Comparison of ENCODE assay signal across 1 cellular context in the genomic region with DNA sequence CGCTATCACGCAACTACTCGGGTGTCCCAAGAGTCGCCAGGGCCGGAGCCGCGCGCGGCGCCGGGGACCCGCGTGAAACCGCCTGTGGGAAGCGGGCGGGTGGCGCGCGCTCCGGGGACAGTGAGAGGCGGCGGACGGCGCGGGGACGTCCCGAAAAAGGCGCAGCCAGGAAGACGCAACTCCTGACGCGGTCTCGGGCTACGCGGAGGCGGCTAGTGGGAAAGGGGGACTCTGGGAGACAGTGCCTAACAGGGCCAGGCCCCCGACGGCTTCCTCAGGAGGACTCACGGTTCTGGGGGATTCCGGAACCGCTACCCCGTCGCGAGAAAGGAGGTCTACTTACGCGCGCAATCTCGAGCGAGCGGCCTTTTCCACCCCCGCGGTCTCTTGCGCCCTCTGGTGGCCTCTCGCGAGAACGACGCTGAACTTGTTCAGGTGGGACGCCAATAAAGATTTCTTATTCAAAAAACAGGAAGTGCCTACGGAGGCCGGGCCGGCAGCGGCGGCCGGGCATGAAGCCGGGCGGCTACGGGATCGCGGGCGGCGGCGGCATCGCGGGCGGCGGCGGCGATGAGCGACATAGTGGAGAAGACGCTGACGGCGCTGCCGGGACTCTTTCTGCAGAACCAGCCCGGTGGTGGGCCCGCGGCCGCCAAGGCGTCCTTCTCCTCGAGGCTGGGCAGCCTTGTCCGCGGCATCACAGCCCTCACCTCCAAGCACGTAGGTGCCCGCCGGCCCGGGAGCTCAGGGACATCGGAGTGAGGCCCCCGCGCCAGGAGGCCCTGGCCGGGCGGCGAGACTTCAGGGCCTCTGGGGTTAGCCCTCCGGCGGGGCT.
TF ChIP-seq lines count a peak whose summit lies in the region.

A gene (plus strand): TSS at position 475 of the 835 bp plus-strand sequence. CDS start 96 bp downstream, at position 571.

TF ChIP-seq in HepG2, 621 proteins besides CTCF, POLR2A, EP300 and RAD21 (continued from another document and continues in another):
- no peak for TF ChIP-seq SYNCRIP (IDR thresholded peaks at IDR 0.05; ENCODE audit: insufficient read depth, low read depth, low read length)
- TF ChIP-seq ZNF468 (CRISPR knock-in tag; IDR thresholded peaks at IDR 0.05): no peak
- no peak; the same call in 1 of the 2 replicates for TF ChIP-seq ZSCAN20 (CRISPR knock-in tag; IDR thresholded peaks at IDR 0.05; ENCODE audit: borderline replicate concordance)
- 0 out of 2 replicates have a peak, but pooled peaks have one; percentile 36 for TF ChIP-seq ZNF747 (CRISPR knock-in tag; IDR thresholded peaks at IDR 0.05; ENCODE audit: borderline replicate concordance)
- TF ChIP-seq PHF8 (CRISPR knock-in tag; IDR thresholded peaks at IDR 0.05): peak; percentile 73
- no peak; the same call in 1 of the 2 replicates for TF ChIP-seq TARDBP (CRISPR knock-in tag; IDR thresholded peaks at IDR 0.05)
- TF ChIP-seq, protein P1, sequence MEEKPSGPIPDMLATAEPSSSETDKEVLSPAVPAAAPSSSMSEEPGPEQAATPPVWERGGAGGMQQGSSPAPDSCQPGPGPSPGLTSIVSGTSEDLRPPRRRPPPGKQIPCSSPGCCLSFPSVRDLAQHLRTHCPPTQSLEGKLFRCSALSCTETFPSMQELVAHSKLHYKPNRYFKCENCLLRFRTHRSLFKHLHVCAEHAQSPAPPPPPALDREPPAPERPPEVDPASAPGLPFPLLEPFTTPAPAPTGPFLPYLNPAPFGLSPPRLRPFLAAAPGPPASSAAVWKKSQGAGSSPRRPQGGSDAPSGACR (CRISPR knock-in tag; IDR thresholded peaks at IDR 0.05): peak; percentile 26; the same call in 1 of the 2 replicates
- no peak for TF ChIP-seq ZNF724P (CRISPR knock-in tag; IDR thresholded peaks at IDR 0.05; ENCODE audit: borderline replicate concordance)
- TF ChIP-seq, protein P2, sequence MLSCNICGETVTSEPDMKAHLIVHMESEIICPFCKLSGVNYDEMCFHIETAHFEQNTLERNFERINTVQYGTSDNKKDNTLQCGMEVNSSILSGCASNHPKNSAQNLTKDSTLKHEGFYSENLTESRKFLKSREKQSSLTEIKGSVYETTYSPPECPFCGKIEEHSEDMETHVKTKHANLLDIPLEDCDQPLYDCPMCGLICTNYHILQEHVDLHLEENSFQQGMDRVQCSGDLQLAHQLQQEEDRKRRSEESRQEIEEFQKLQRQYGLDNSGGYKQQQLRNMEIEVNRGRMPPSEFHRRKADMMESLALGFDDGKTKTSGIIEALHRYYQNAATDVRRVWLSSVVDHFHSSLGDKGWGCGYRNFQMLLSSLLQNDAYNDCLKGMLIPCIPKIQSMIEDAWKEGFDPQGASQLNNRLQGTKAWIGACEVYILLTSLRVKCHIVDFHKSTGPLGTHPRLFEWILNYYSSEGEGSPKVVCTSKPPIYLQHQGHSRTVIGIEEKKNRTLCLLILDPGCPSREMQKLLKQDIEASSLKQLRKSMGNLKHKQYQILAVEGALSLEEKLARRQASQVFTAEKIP (CRISPR knock-in tag; IDR thresholded peaks at IDR 0.05; ENCODE audit: borderline replicate concordance): no peak
- TF ChIP-seq MTA3 (CRISPR knock-in tag; IDR thresholded peaks at IDR 0.05): no peak
- TF ChIP-seq, protein P3, sequence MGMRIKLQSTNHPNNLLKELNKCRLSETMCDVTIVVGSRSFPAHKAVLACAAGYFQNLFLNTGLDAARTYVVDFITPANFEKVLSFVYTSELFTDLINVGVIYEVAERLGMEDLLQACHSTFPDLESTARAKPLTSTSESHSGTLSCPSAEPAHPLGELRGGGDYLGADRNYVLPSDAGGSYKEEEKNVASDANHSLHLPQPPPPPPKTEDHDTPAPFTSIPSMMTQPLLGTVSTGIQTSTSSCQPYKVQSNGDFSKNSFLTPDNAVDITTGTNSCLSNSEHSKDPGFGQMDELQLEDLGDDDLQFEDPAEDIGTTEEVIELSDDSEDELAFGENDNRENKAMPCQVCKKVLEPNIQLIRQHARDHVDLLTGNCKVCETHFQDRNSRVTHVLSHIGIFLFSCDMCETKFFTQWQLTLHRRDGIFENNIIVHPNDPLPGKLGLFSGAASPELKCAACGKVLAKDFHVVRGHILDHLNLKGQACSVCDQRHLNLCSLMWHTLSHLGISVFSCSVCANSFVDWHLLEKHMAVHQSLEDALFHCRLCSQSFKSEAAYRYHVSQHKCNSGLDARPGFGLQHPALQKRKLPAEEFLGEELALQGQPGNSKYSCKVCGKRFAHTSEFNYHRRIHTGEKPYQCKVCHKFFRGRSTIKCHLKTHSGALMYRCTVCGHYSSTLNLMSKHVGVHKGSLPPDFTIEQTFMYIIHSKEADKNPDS (CRISPR knock-in tag; IDR thresholded peaks at IDR 0.05): no peak
- TF ChIP-seq KAT8 (CRISPR knock-in tag; IDR thresholded peaks at IDR 0.05): peak; percentile 90
- TF ChIP-seq, protein P4, sequence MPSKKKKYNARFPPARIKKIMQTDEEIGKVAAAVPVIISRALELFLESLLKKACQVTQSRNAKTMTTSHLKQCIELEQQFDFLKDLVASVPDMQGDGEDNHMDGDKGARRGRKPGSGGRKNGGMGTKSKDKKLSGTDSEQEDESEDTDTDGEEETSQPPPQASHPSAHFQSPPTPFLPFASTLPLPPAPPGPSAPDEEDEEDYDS (CRISPR knock-in tag; IDR thresholded peaks at IDR 0.05): peak; percentile 24; the same call in 1 of the 2 replicates
- no peak for TF ChIP-seq FOXP1 (IDR thresholded peaks at IDR 0.05)
- no peak for TF ChIP-seq FOXP1 (CRISPR knock-in tag; IDR thresholded peaks at IDR 0.05)
- TF ChIP-seq, protein P5, sequence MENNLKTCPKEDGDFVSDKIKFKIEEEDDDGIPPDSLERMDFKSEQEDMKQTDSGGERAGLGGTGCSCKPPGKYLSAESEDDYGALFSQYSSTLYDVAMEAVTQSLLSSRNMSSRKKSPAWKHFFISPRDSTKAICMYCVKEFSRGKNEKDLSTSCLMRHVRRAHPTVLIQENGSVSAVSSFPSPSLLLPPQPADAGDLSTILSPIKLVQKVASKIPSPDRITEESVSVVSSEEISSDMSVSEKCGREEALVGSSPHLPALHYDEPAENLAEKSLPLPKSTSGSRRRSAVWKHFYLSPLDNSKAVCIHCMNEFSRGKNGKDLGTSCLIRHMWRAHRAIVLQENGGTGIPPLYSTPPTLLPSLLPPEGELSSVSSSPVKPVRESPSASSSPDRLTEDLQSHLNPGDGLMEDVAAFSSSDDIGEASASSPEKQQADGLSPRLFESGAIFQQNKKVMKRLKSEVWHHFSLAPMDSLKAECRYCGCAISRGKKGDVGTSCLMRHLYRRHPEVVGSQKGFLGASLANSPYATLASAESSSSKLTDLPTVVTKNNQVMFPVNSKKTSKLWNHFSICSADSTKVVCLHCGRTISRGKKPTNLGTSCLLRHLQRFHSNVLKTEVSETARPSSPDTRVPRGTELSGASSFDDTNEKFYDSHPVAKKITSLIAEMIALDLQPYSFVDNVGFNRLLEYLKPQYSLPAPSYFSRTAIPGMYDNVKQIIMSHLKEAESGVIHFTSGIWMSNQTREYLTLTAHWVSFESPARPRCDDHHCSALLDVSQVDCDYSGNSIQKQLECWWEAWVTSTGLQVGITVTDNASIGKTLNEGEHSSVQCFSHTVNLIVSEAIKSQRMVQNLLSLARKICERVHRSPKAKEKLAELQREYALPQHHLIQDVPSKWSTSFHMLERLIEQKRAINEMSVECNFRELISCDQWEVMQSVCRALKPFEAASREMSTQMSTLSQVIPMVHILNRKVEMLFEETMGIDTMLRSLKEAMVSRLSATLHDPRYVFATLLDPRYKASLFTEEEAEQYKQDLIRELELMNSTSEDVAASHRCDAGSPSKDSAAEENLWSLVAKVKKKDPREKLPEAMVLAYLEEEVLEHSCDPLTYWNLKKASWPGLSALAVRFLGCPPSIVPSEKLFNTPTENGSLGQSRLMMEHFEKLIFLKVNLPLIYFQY (CRISPR knock-in tag; IDR thresholded peaks at IDR 0.05; ENCODE audit: borderline replicate concordance): peak; percentile 66
- TF ChIP-seq ZFP90 (CRISPR knock-in tag; IDR thresholded peaks at IDR 0.05; ENCODE audit: borderline replicate concordance): peak; percentile 60; the same call in 1 of the 2 replicates
- TF ChIP-seq ZNF282 (IDR thresholded peaks at IDR 0.05; ENCODE audit: partially characterized antibody): no peak
- TF ChIP-seq, protein P6, sequence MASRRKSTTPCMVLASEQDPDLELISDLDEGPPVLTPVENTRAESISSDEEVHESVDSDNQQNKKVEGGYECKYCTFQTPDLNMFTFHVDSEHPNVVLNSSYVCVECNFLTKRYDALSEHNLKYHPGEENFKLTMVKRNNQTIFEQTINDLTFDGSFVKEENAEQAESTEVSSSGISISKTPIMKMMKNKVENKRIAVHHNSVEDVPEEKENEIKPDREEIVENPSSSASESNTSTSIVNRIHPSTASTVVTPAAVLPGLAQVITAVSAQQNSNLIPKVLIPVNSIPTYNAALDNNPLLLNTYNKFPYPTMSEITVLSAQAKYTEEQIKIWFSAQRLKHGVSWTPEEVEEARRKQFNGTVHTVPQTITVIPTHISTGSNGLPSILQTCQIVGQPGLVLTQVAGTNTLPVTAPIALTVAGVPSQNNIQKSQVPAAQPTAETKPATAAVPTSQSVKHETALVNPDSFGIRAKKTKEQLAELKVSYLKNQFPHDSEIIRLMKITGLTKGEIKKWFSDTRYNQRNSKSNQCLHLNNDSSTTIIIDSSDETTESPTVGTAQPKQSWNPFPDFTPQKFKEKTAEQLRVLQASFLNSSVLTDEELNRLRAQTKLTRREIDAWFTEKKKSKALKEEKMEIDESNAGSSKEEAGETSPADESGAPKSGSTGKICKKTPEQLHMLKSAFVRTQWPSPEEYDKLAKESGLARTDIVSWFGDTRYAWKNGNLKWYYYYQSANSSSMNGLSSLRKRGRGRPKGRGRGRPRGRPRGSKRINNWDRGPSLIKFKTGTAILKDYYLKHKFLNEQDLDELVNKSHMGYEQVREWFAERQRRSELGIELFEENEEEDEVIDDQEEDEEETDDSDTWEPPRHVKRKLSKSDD (CRISPR knock-in tag; IDR thresholded peaks at IDR 0.05; ENCODE audit: low read depth): peak; percentile 67; the same call in 1 of the 2 replicates
- TF ChIP-seq ZNF446 (CRISPR knock-in tag; IDR thresholded peaks at IDR 0.05): no peak
- TF ChIP-seq GTF2F1 (IDR thresholded peaks at IDR 0.05; ENCODE audit: low read length): no peak
- TF ChIP-seq ZNF549 (CRISPR knock-in tag; IDR thresholded peaks at IDR 0.05): no peak
- TF ChIP-seq MED13 (CRISPR knock-in tag; IDR thresholded peaks at IDR 0.05): no peak
- TF ChIP-seq KLF15 (CRISPR knock-in tag; IDR thresholded peaks at IDR 0.05; ENCODE audit: borderline replicate concordance): peak; percentile 78; the same call in 1 of the 2 replicates
- TF ChIP-seq RNF2 (conservative IDR thresholded peaks at IDR 0.05; ENCODE audit: low read depth): no peak; the same call in 1 of the 2 replicates
- TF ChIP-seq ZNF441 (CRISPR knock-in tag; IDR thresholded peaks at IDR 0.05; ENCODE audit: borderline replicate concordance): 0 out of 2 replicates have a peak, but pooled peaks have one; percentile 18
- TF ChIP-seq NFKB2 (CRISPR knock-in tag; IDR thresholded peaks at IDR 0.05; ENCODE audit: borderline replicate concordance): no peak
- 0 out of 2 replicates have a peak, but pooled peaks have one; percentile 37 for TF ChIP-seq ZBTB7B (CRISPR knock-in tag; IDR thresholded peaks at IDR 0.05)
- peak; percentile 69 for TF ChIP-seq HOXA3 (CRISPR knock-in tag; IDR thresholded peaks at IDR 0.05)
- no peak for TF ChIP-seq SNAI1 (CRISPR knock-in tag; IDR thresholded peaks at IDR 0.05; ENCODE audit: borderline replicate concordance)
- TF ChIP-seq ZBTB38 (CRISPR knock-in tag; IDR thresholded peaks at IDR 0.05): peak; percentile 38
- TF ChIP-seq NFE2L1 (CRISPR knock-in tag; IDR thresholded peaks at IDR 0.05; ENCODE audit: borderline replicate concordance): peak; percentile 21; the same call in 1 of the 2 replicates
- TF ChIP-seq ZMAT3 (CRISPR knock-in tag; conservative IDR thresholded peaks at IDR 0.05): 0 out of 2 replicates have a peak, but pooled peaks have one; percentile 28
- TF ChIP-seq, protein P7, sequence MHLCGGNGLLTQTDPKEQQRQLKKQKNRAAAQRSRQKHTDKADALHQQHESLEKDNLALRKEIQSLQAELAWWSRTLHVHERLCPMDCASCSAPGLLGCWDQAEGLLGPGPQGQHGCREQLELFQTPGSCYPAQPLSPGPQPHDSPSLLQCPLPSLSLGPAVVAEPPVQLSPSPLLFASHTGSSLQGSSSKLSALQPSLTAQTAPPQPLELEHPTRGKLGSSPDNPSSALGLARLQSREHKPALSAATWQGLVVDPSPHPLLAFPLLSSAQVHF (CRISPR knock-in tag; IDR thresholded peaks at IDR 0.05): 0 out of 2 replicates have a peak, but pooled peaks have one; percentile 60
- 0 out of 2 replicates have a peak, but pooled peaks have one; percentile 28 for TF ChIP-seq HHEX (CRISPR knock-in tag; IDR thresholded peaks at IDR 0.05)
- no peak for TF ChIP-seq JUN (CRISPR knock-in tag; IDR thresholded peaks at IDR 0.05)
- TF ChIP-seq THYN1 (CRISPR knock-in tag; IDR thresholded peaks at IDR 0.05; ENCODE audit: borderline replicate concordance, low read depth): no peak
- TF ChIP-seq ZIK1 (CRISPR knock-in tag; IDR thresholded peaks at IDR 0.05; ENCODE audit: borderline replicate concordance, low read depth): no peak; the same call in 1 of the 2 replicates
- no peak; the same call in 1 of the 2 replicates for TF ChIP-seq HMG20A (CRISPR knock-in tag; IDR thresholded peaks at IDR 0.05; ENCODE audit: borderline replicate concordance)
- peak; percentile 94 for TF ChIP-seq ZNF777 (CRISPR knock-in tag; IDR thresholded peaks at IDR 0.05)
- peak; percentile 63; the same call in 1 of the 2 replicates for TF ChIP-seq ZBTB3 (CRISPR knock-in tag; IDR thresholded peaks at IDR 0.05; ENCODE audit: borderline replicate concordance, low read depth)
- TF ChIP-seq MAZ (IDR thresholded peaks at IDR 0.05; ENCODE audit: borderline replicate concordance, low read depth, low read length): 0 out of 2 replicates have a peak, but pooled peaks have one; percentile 3
- peak; percentile 50; the same call in 1 of the 2 replicates for TF ChIP-seq MAZ (CRISPR knock-in tag; IDR thresholded peaks at IDR 0.05; ENCODE audit: low read depth)
- TF ChIP-seq HCFC1 (IDR thresholded peaks at IDR 0.05; ENCODE audit: low read depth, low read length): peak; percentile 55; the same call in 1 of the 2 replicates
- no peak for TF ChIP-seq ZNF775 (CRISPR knock-in tag; IDR thresholded peaks at IDR 0.05; ENCODE audit: borderline replicate concordance)
- TF ChIP-seq KMT2A (CRISPR knock-in tag; IDR thresholded peaks at IDR 0.05): peak; percentile 97
- TF ChIP-seq HNRNPLL (IDR thresholded peaks at IDR 0.05; ENCODE audit: low read depth, low read length, poor library complexity, severe bottlenecking): peak; percentile 98
- TF ChIP-seq ZNF841 (CRISPR knock-in tag; IDR thresholded peaks at IDR 0.05; ENCODE audit: borderline replicate concordance): no peak; the same call in 1 of the 2 replicates
- TF ChIP-seq NFE2 (CRISPR knock-in tag; IDR thresholded peaks at IDR 0.05): no peak
- no peak for TF ChIP-seq RAD51 (IDR thresholded peaks at IDR 0.05; ENCODE audit: borderline replicate concordance)
- TF ChIP-seq EHMT2 (IDR thresholded peaks at IDR 0.05; ENCODE audit: borderline replicate concordance, low read depth, low read length): no peak
- peak; percentile 88 for TF ChIP-seq ETV5 (CRISPR knock-in tag; IDR thresholded peaks at IDR 0.05; ENCODE audit: borderline replicate concordance)
